Comparison of ENCODE assay signal across 8 cellular contexts in genomic region chr1:39132505-39133339, GRCh38.
DNase-seq lines count a peak whose midpoint lies in the region.

No MANE protein-coding gene starts in this region.

- DNase-seq in G401 (ENCODE audit: low spot score) (peak; percentile 78), SK-MEL-5 (ENCODE audit: low read depth, low spot score) (peak; percentile 40), cardiac septum (ENCODE audit: low spot score) (peak; percentile 83), posterior vena cava (ENCODE audit: low spot score) (peak; percentile 89), activated gamma-delta T cell treated with Interleukin-2 at 50 U/mL for 16 hours (no peak), AML-193 (lab: John Stamatoyannopoulos, UW) (no peak), HK-2 (ENCODE audit: unreplicated experiment) (no peak)
- DNase-seq in stimulated activated CD4-positive, alpha-beta T cell treated with anti-CD3 and anti-CD28 coated beads, Interleukin-1b, Interleukin-23, amount 100 ng/mL, for 48 hours: no peak

- intact Hi-C loops in cardiac septum (cut with DNase I): loop anchor here (1.0 kb wide), 1 partner anchor 27 kb away; no protein-coding TSS in a partner anchor
- intact Hi-C loops in posterior vena cava (cut with DNase I): no loop called here

- in situ Hi-C loops in G401 (cut with HindIII; ENCODE audit: low sequenced_read_pairs) (no loop called here), SK-MEL-5 (cut with HindIII; ENCODE audit: low pct_unique_long_range_greater_than_20kb, low sequenced_read_pairs) (no loop called here)

Comparison
In these comparisons a context has a peak if more than half of its experiments do, and no peak if none do; other contexts are left out.
1. DNase-seq: peak in G401 (single experiment), SK-MEL-5 (single experiment), cardiac septum (single experiment) and posterior vena cava (single experiment); none in activated gamma-delta T cell treated with Interleukin-2 at 50 U/mL for 16 hours (single experiment), stimulated activated CD4-positive, alpha-beta T cell treated with anti-CD3 and anti-CD28 coated beads, Interleukin-1b, Interleukin-23, amount 100 ng/mL, for 48 hours (single experiment), AML-193 (0 of 2) and HK-2 (single experiment).